Comparison of ENCODE assay signal across 8 cellular contexts in the genomic region with DNA sequence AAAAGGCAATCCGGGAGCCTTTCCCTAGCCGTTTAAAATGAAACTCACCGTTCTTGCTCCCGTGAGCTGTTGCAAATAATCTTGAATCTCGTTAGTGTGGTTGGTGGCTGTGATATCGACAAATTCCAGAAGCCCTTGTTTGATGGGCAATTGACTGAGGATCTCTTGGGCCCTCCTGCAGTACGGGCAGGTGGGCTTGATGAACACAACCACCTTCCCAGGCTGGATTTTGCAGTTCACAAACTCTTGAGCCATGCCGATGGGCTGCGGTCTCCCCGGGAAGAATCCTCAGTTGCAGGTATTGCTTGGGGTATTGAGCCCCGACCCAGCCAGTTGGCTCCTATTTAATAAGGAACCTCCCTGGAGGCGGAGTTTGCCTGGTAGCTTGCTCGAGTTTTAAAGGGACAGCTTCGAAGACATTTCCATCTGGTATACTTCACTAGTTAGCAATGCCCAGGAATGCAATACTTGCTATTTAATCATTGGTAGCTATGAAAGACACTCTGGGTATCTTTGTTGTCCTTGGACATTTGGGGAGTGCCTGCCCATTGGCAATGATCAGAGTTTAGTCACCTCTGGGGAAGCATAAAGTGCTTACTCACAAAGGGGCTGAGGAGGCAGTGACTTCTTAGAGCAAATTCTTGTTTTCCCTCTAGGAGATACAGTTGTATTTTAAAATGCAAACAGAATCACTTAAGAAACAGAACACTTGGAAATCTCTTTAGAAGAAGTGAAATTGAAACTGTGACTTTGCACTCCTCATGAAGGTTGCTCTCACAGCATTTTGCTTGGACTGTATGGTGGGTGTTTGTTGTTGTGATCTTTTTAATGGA. TPM values are rescaled to one million over a fixed set of nuclear protein-coding genes. Genes with fewer than 3 reads are reported as not detected.
DNase-seq lines count a peak whose midpoint lies in the region; ATAC-seq and TF ChIP-seq lines count a peak whose summit lies in the region.

A gene with protein sequence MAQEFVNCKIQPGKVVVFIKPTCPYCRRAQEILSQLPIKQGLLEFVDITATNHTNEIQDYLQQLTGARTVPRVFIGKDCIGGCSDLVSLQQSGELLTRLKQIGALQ (minus strand): TSS at position 319 of the 833 bp plus-strand sequence. CDS start 64 bp downstream, at position 255.

- H3K9me2 ChIP-seq in HCT116 (ENCODE audit: insufficient read depth): no peaks in the 10 kb centered on the region

- no TSS peak for BruUV-seq in HCT116 (replicated peaks; lab: Mats Ljungman, UMichigan)

- H3K4me1 ChIP-seq in HCT116 (ENCODE audit: control insufficient read depth in 1 of 2, insufficient read depth in 2 of 2, low read length in 2 of 2): peaks cover 25 to 33% of the 10 kb centered on the region in 2 experiments

- no peaks in the 10 kb centered on the region for H3K79me2 ChIP-seq in HCT116 (ENCODE audit: insufficient read depth, low read length)

- no peak for TF ChIP-seq CTCF in HCT116 (IDR thresholded peaks at IDR 0.05 in 2 of 3, conservative IDR thresholded peaks at IDR 0.05 in 1 of 3; ENCODE audit: borderline replicate concordance in 1 of 3, insufficient read depth in 1 of 3, low read depth in 2 of 3, low read length in 2 of 3)

- no peak for TF ChIP-seq RAD21 in HCT116 (IDR thresholded peaks at IDR 0.05; ENCODE audit: low read depth)

- RAD21 ChIA-PET in HCT116 (lab: Charles Lee; ENCODE audit: low non-redundant PET in 1 of 2, low total read pairs in 2 of 2, uncharacterized antibody in 2 of 2, unreplicated experiment in 2 of 2): interaction anchor here in 1 of 2 experiments (0.9 kb wide), 1 partner anchor 41 kb away, joined by 5 read pairs; no protein-coding TSS in a partner anchor

- peak; percentile 77 for ATAC-seq in HCT116

- CTCF ChIA-PET in HCT116 (lab: Charles Lee): interaction anchor here (0.9 to 2.1 kb wide), 4 partner anchors 12 to 178 kb away, joined by 3 to 13 read pairs (median 4); no protein-coding TSS in a partner anchor

- TF ChIP-seq POLR2A in HCT116 (IDR thresholded peaks at IDR 0.05; ENCODE audit: borderline replicate concordance, extremely low read depth, insufficient read depth, insufficient read length): no peak

- H4K20me1 ChIP-seq in HCT116 (ENCODE audit: insufficient read depth): no peaks in the 10 kb centered on the region

- H3K36me3 ChIP-seq in HCT116 (ENCODE audit: control insufficient read depth in 1 of 2, insufficient read depth in 2 of 2, low read length in 2 of 2): no peaks in the 10 kb centered on the region; a peak in 1 of 4 replicates

- peak within 1 kb of the TSS; percentile 49 for H3K9ac ChIP-seq in HCT116 (ENCODE audit: low read length)

- H3K27me3 ChIP-seq in HCT116 (ENCODE audit: insufficient read depth, low read length): no peaks in the 10 kb centered on the region

- peak within 1 kb of the TSS; percentile 87 for H2AFZ ChIP-seq in HCT116 (ENCODE audit: low read depth, low read length, poor library complexity, severe bottlenecking)

- peak; percentile 78 for DNase-seq in SIG-M5 treated with dmso at 0.1 percent for 504 hours (lab: John Stamatoyannopoulos, UW; ENCODE audit: unreplicated experiment)
- DNase-seq in SIG-M5 (lab: John Stamatoyannopoulos, UW): no peak
- peak; percentile 80 for DNase-seq in HCT116 (ENCODE audit: low read depth, low spot score)
- DNase-seq in M059J (ENCODE audit: low read depth): peak; percentile 94
- peak; percentile 49 for DNase-seq in T-helper 9 cell
- DNase-seq in cerebellar nuclear complex (lab: John Stamatoyannopoulos, UW): peak; percentile 53 to 74
- DNase-seq in iris pigment epithelial cell (ENCODE audit: low read depth): peak; percentile 91

- POLR2A ChIA-PET in HCT116 (lab: Charles Lee): interaction anchor here (0.7 to 2.2 kb wide), 10 partner anchors 12 to 176 kb away, joined by 3 to 14 read pairs (median 4); partner anchors contain the start of gene RFESD

- H3K9me3 ChIP-seq in HCT116 (ENCODE audit: control insufficient read depth in 1 of 2, insufficient read depth in 1 of 2, low read depth in 1 of 2, low read length in 2 of 2): no peaks in the 10 kb centered on the region

- H3K4me2 ChIP-seq in HCT116 (ENCODE audit: low read length): peak within 1 kb of the TSS; percentile 89

- H3K27ac ChIP-seq in HCT116 (ENCODE audit: low read depth, low read length): peak within 1 kb of the TSS; percentile 70
- H3K27ac ChIP-seq in skin epidermis: peak within 1 kb of the TSS in 20 of 21 experiments; percentile 71 to 95 (median 86)

- intact Hi-C loops in HCT116 (cut with micrococcal nuclease): loop anchor here (2.0 to 5.0 kb wide), 2 partner anchors 90 to 112 kb away; partner anchors contain the start of gene RHOBTB3

- H3K4me3 ChIP-seq in HCT116 (replicated peaks in 1 of 2; ENCODE audit: low read depth in 1 of 2, low read length in 2 of 2) (peak within 1 kb of the TSS; percentile 69 to 75), skin epidermis (peak within 1 kb of the TSS; percentile 58 to 78 (median 65))

TF ChIP-seq in HCT116, 20 proteins besides CTCF, POLR2A, EP300 and RAD21 (continues in another document):
- TF ChIP-seq, protein P1, sequence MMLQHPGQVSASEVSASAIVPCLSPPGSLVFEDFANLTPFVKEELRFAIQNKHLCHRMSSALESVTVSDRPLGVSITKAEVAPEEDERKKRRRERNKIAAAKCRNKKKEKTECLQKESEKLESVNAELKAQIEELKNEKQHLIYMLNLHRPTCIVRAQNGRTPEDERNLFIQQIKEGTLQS (IDR thresholded peaks at IDR 0.05): no peak
- peak; percentile 84 for TF ChIP-seq POLR2AphosphoS5 (IDR thresholded peaks at IDR 0.05; ENCODE audit: low read depth, low read length)
- TF ChIP-seq TCF7L2 (IDR thresholded peaks at IDR 0.05; ENCODE audit: borderline replicate concordance, extremely low read depth, insufficient read depth, insufficient read length): no peak
- peak; percentile 84 for TF ChIP-seq MAX (IDR thresholded peaks at IDR 0.05)
- TF ChIP-seq SIN3A (IDR thresholded peaks at IDR 0.05; ENCODE audit: low read depth): peak; percentile 70
- no peak for TF ChIP-seq ZBTB33 (IDR thresholded peaks at IDR 0.05; ENCODE audit: extremely low read depth, insufficient replicate concordance, low read length)
- TF ChIP-seq CBX3 (IDR thresholded peaks at IDR 0.05; ENCODE audit: low read depth): peak; percentile 59; the same call in 1 of the 2 replicates
- TF ChIP-seq FOSL1 (IDR thresholded peaks at IDR 0.05; ENCODE audit: low read depth): peak; percentile 57
- no peak for TF ChIP-seq YY1 (IDR thresholded peaks at IDR 0.05; ENCODE audit: extremely low read depth, insufficient replicate concordance, low read depth, low read length)
- TF ChIP-seq CEBPB (IDR thresholded peaks at IDR 0.05; ENCODE audit: low read depth): peak; percentile 53; the same call in 1 of the 2 replicates
- peak; percentile 84 for TF ChIP-seq SP1 (IDR thresholded peaks at IDR 0.05; ENCODE audit: low read depth)
- TF ChIP-seq SRF (IDR thresholded peaks at IDR 0.05; ENCODE audit: low read depth): peak; percentile 43; the same call in 1 of the 2 replicates
- TF ChIP-seq ZFX (IDR thresholded peaks at IDR 0.05): no peak
- no peak for TF ChIP-seq EZH2phosphoT487 (IDR thresholded peaks at IDR 0.05; ENCODE audit: borderline replicate concordance)
- no peak for TF ChIP-seq ZNF274 (IDR thresholded peaks at IDR 0.05; ENCODE audit: low read depth, low read length)
- TF ChIP-seq EZH2 (IDR thresholded peaks at IDR 0.05): no peak
- TF ChIP-seq, protein P2, sequence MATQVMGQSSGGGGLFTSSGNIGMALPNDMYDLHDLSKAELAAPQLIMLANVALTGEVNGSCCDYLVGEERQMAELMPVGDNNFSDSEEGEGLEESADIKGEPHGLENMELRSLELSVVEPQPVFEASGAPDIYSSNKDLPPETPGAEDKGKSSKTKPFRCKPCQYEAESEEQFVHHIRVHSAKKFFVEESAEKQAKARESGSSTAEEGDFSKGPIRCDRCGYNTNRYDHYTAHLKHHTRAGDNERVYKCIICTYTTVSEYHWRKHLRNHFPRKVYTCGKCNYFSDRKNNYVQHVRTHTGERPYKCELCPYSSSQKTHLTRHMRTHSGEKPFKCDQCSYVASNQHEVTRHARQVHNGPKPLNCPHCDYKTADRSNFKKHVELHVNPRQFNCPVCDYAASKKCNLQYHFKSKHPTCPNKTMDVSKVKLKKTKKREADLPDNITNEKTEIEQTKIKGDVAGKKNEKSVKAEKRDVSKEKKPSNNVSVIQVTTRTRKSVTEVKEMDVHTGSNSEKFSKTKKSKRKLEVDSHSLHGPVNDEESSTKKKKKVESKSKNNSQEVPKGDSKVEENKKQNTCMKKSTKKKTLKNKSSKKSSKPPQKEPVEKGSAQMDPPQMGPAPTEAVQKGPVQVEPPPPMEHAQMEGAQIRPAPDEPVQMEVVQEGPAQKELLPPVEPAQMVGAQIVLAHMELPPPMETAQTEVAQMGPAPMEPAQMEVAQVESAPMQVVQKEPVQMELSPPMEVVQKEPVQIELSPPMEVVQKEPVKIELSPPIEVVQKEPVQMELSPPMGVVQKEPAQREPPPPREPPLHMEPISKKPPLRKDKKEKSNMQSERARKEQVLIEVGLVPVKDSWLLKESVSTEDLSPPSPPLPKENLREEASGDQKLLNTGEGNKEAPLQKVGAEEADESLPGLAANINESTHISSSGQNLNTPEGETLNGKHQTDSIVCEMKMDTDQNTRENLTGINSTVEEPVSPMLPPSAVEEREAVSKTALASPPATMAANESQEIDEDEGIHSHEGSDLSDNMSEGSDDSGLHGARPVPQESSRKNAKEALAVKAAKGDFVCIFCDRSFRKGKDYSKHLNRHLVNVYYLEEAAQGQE (IDR thresholded peaks at IDR 0.05; ENCODE audit: low read depth): no peak
- TF ChIP-seq JUND (IDR thresholded peaks at IDR 0.05): peak; percentile 65

RNA-seq across cellular contexts. Expression of the gene that starts here (rescaled TPM):
- total RNA-seq in HCT116 (2021; ENCODE audit: unreplicated experiment): 29.3 TPM
- polyA plus RNA-seq in HCT116 (2012): 119 and 121 TPM in 2 replicates
- 34.6 and 38.7 TPM in 2 replicates for total RNA-seq in M059J (2014; rRNA removed; shearing (Covaris generic))
